In genomic region chr5:27473300-27474053, GRCh38 we compare ENCODE assay signal across 13 cellular contexts.
DNase-seq lines count a peak whose midpoint lies in the region; ATAC-seq and TF ChIP-seq lines count a peak whose summit lies in the region.
"Had no signal": no experiment of that assay in that cellular context is flagged by ENCODE, and none has a peak within 500 bp of the region (broad histone marks: within the 10 kb centered on the region; RNA-seq: fewer than 3 reads in every experiment).

No MANE protein-coding gene starts in this region.

- TF ChIP-seq CTCF in cardiac muscle cell (IDR thresholded peaks at IDR 0.05; ENCODE audit: low read depth, low read length) (no peak), heart right ventricle (IDR thresholded peaks at IDR 0.05) (no peak), endodermal cell (conservative IDR thresholded peaks at IDR 0.05) (no peak), smooth muscle cell (IDR thresholded peaks at IDR 0.05; ENCODE audit: borderline replicate concordance, insufficient read depth, poor library complexity, severe bottlenecking) (no peak), WERI-Rb-1 (IDR thresholded peaks at IDR 0.05; ENCODE audit: low read depth, low read length) (no peak)

- no peaks in the 10 kb centered on the region for H3K4me1 Mint-ChIP-seq in endodermal cell
- H3K4me1 Mint-ChIP-seq: B cell, T-helper 17 cell had no signal

- ATAC-seq in heart right ventricle (no peak), GM21381 (IDR thresholded peaks at IDR 0.05; ENCODE audit: unreplicated experiment) (no peak)
- ATAC-seq: T-helper 17 cell had no signal

- H3K27me3 ChIP-seq in cardiac muscle cell = no peaks in the 10 kb centered on the region
- H3K27me3 ChIP-seq in heart right ventricle = no peaks in the 10 kb centered on the region
- no peaks in the 10 kb centered on the region for H3K27me3 ChIP-seq in NT2/D1 (ENCODE audit: insufficient read depth, insufficient read length)
- no peaks in the 10 kb centered on the region for H3K27me3 ChIP-seq in endodermal cell (ENCODE audit: control insufficient read depth, insufficient read depth, low read length, poor library complexity, severe bottlenecking)
- no peaks in the 10 kb centered on the region for H3K27me3 ChIP-seq in smooth muscle cell (ENCODE audit: low read depth)
- no peaks in the 10 kb centered on the region for H3K27me3 ChIP-seq in WERI-Rb-1 (ENCODE audit: insufficient read depth, low read depth, severe bottlenecking)
- H3K27me3 ChIP-seq: tibial artery had no signal

- H3K9ac ChIP-seq in NT2/D1 (ENCODE audit: insufficient read length, low read depth) (peak overlapping the region; percentile 42), endodermal cell (ENCODE audit: extremely low read depth, low read length, poor library complexity, severe bottlenecking) (peak overlapping the region; percentile 88), smooth muscle cell (ENCODE audit: low read depth) (peak overlapping the region; percentile 89)

- H3K27ac ChIP-seq in cardiac muscle cell (peak overlapping the region; percentile 84), heart right ventricle (no peak overlapping the region), endodermal cell (ENCODE audit: low read depth, low read length) (no peak overlapping the region), smooth muscle cell (ENCODE audit: low read depth) (peak overlapping the region; percentile 91), WERI-Rb-1 (no peak overlapping the region)
- H3K27ac ChIP-seq: tibial artery had no signal

- peak overlapping the region; percentile 88 for H3K4me2 ChIP-seq in smooth muscle cell

- peak overlapping the region; percentile 92 for H3K4me3 Mint-ChIP-seq in endodermal cell
- H3K4me3 Mint-ChIP-seq: B cell, T-helper 17 cell had no signal

- H3K4me3 ChIP-seq in cardiac muscle cell (peak overlapping the region; percentile 36), heart right ventricle (peak overlapping the region in 1 of 10 donors; percentile 13), NT2/D1 (ENCODE audit: insufficient read length, low read depth) (peak overlapping the region; percentile 56), endodermal cell (ENCODE audit: low read length) (peak overlapping the region; percentile 85), smooth muscle cell (peak overlapping the region; percentile 57), WERI-Rb-1 (ENCODE audit: low read depth, low read length) (no peak overlapping the region)
- H3K4me3 ChIP-seq: tibial artery had no signal

- H3K27me3 Mint-ChIP-seq in endodermal cell (ENCODE audit: insufficient read depth) = no peaks in the 10 kb centered on the region
- H3K27me3 Mint-ChIP-seq: B cell, T-helper 17 cell had no signal

- DNase-seq in cardiac muscle cell (ENCODE audit: low read depth in 1 of 2, low spot score in 1 of 2) (peak in 1 of 2 donors; percentile 37), heart right ventricle (no peak), NT2/D1 (ENCODE audit: low read depth, low spot score) (no peak), endodermal cell (no peak), smooth muscle cell (lab: John Stamatoyannopoulos, UW; ENCODE audit: unreplicated experiment) (no peak), foreskin melanocyte (no peak), WERI-Rb-1 (no peak)
- DNase-seq: hippocampal formation, NCI-H69, T-helper 17 cell, tibial artery had no signal

- no peaks in the 10 kb centered on the region for H3F3A ChIP-seq in smooth muscle cell (ENCODE audit: low read depth)

- H3K79me2 ChIP-seq in smooth muscle cell (ENCODE audit: low read depth) = peaks cover 37% of the 10 kb centered on the region

- H3K4me1 ChIP-seq in cardiac muscle cell (ENCODE audit: low read depth) (peaks cover 4% of the 10 kb centered on the region), heart right ventricle (no peaks in the 10 kb centered on the region), NT2/D1 (ENCODE audit: insufficient read depth, insufficient read length) (no peaks in the 10 kb centered on the region), endodermal cell (ENCODE audit: control insufficient read depth, insufficient read depth, low read length) (no peaks in the 10 kb centered on the region), smooth muscle cell (ENCODE audit: low read depth) (peaks cover 17% of the 10 kb centered on the region)
- H3K4me1 ChIP-seq: tibial artery had no signal

- H3K36me3 ChIP-seq in cardiac muscle cell = peaks cover 14% of the 10 kb centered on the region
- H3K36me3 ChIP-seq in heart right ventricle = no peaks in the 10 kb centered on the region
- peaks cover 27% of the 10 kb centered on the region for H3K36me3 ChIP-seq in NT2/D1 (ENCODE audit: insufficient read depth, insufficient read length, low read length)
- H3K36me3 ChIP-seq in endodermal cell (ENCODE audit: control insufficient read depth, insufficient read depth, low read length) = peaks cover 42% of the 10 kb centered on the region
- peaks cover 29% of the 10 kb centered on the region for H3K36me3 ChIP-seq in smooth muscle cell (ENCODE audit: low read depth)
- H3K36me3 ChIP-seq in WERI-Rb-1 = no peaks in the 10 kb centered on the region
- H3K36me3 ChIP-seq: tibial artery had no signal

- peak overlapping the region; percentile 96 for H3K27ac Mint-ChIP-seq in endodermal cell
- H3K27ac Mint-ChIP-seq: B cell, T-helper 17 cell had no signal

- H3K9me3 ChIP-seq in cardiac muscle cell (ENCODE audit: low read depth) (no peaks in the 10 kb centered on the region), heart right ventricle (peaks cover 0 to 69% (median 8%) of the 10 kb centered on the region in 11 donors), NT2/D1 (ENCODE audit: insufficient read depth, low read length) (peaks cover 36% of the 10 kb centered on the region), endodermal cell (ENCODE audit: control insufficient read depth, low read length) (peaks cover 38% of the 10 kb centered on the region), smooth muscle cell (replicated peaks; ENCODE audit: low read depth) (peaks cover 4% of the 10 kb centered on the region), WERI-Rb-1 (ENCODE audit: severe bottlenecking) (peaks cover 9% of the 10 kb centered on the region)

- no peaks in the 10 kb centered on the region for H4K20me1 ChIP-seq in smooth muscle cell (ENCODE audit: low read depth)

- intact Hi-C loops in heart right ventricle (cut with DNase I) = no loop called here

- WGBS in heart right ventricle, 2 donors = 71 to 74% methylated on average over 5 of the region's 5 CpGs
- 46 to 80% methylated on average over 1 to 5 of the region's 5 CpGs for WGBS in endodermal cell (ENCODE audit: insufficient coverage in 1 of 2, insufficient read length in 1 of 2), 2 experiments
- WGBS in smooth muscle cell (ENCODE audit: low lambda C conversion rate) = 21% methylated on average over 5 of the region's 5 CpGs

- peaks cover 39% of the 10 kb centered on the region for H3K9me3 Mint-ChIP-seq in endodermal cell

- H3K36me3 Mint-ChIP-seq in endodermal cell (ENCODE audit: low read depth) = peaks cover 37% of the 10 kb centered on the region

- H2AFZ ChIP-seq in smooth muscle cell (ENCODE audit: low read depth) = peak overlapping the region; percentile 88

Comparison
In these comparisons a context has a peak if more than half of its experiments do, and no peak if none do; other contexts are left out.
1. H3K27ac ChIP-seq: peak in cardiac muscle cell (single experiment) and smooth muscle cell (single experiment); none in heart right ventricle (0 of 10), endodermal cell (single experiment) and WERI-Rb-1 (single experiment).
2. Peak in every context shown above with its lines, with median percentiles within 50 percentile points of each other: H3K9ac ChIP-seq.